8 cellular contexts compared by ENCODE assay signal in the genomic region with DNA sequence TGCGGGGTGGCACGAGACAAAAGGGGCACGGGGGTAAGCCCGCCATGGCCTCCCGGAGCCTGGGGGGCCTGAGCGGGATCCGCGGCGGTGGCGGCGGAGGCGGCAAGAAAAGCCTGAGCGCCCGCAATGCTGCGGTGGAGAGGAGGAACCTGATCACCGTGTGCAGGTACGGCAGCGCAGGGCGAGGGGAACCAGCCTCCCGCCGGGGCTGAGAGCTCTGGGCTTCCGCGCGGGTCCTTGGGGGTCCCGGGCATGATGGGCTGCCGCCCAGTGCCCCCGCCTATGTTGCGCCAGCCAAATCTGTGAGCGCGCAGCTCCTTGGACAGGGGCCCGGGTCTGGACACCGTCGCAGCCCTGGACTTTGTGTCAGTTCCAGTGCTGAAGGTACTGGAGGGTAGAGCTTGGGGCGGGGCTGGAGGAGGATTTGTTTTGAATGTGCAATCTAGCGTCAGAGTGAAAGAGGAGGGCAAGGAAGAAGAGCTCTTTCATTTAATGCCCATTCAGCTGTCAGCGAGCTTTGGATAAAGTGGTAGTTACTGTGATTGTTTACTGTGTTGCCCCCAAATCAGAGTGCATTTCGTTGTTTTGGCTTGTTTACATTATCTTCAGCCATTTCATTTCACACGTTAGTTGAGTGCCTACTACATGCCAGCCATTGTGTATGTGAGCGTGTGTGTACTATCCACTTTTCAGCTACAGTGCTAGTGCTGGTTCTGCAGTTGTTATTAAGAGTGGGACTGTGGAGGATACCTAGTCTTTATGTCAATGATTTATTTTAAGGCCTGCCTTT. TPM values are rescaled to one million over a fixed set of nuclear protein-coding genes. Genes with fewer than 3 reads are reported as not detected.
DNase-seq lines count a peak whose midpoint lies in the region; ATAC-seq, FAIRE-seq and TF ChIP-seq lines count a peak whose summit lies in the region.

No MANE protein-coding gene starts in this region.

- intact Hi-C loops in GM12878 (cut with micrococcal nuclease; ENCODE audit: unreplicated experiment): loop anchor here (10.0 kb wide), 1 partner anchor 314 kb away; no protein-coding TSS in a partner anchor

- no peaks in the 10 kb centered on the region for H3K9me2 ChIP-seq in Karpas-422 (replicated peaks; ENCODE audit: insufficient read depth, low read length)

- no peaks in the 10 kb centered on the region for H4K20me1 ChIP-seq in GM12878 (ENCODE audit: control insufficient read depth, insufficient read depth)
- H4K20me1 ChIP-seq in Karpas-422 (ENCODE audit: insufficient read depth, low read depth, low read length): no peaks in the 10 kb centered on the region

- peaks cover 32% of the 10 kb centered on the region for H3K27me3 ChIP-seq in ACC112 (ENCODE audit: insufficient read depth, low read length)
- H3K27me3 ChIP-seq in H7 (ENCODE audit: control insufficient read depth, insufficient read depth, low read length): peaks cover 28% of the 10 kb centered on the region
- no peaks in the 10 kb centered on the region for H3K27me3 ChIP-seq in GM12878 (replicated peaks in 1 of 2; ENCODE audit: control insufficient read depth in 2 of 2, insufficient read depth in 2 of 2, low read length in 1 of 2)
- peaks cover 7% of the 10 kb centered on the region; the same call in 1 of the 2 replicates for H3K27me3 ChIP-seq in iPS DF 6.9 (ENCODE audit: control insufficient read depth, insufficient read depth, low read length)
- H3K27me3 ChIP-seq in rectal smooth muscle tissue (ENCODE audit: control insufficient read depth, insufficient read depth, low read length): no peaks in the 10 kb centered on the region
- H3K27me3 ChIP-seq in Karpas-422 (ENCODE audit: low read length): no peaks in the 10 kb centered on the region

- no peak for FAIRE-seq in GM12878 (lab: Jason Lieb, UNC)

- RAD21 ChIA-PET in GM12878 (lab: Charles Lee; ENCODE audit: unreplicated experiment): interaction anchor here (0.8 to 0.9 kb wide), 2 partner anchors 29 to 123 kb away, joined by 3 to 4 read pairs; no protein-coding TSS in a partner anchor

- H2AFZ ChIP-seq in ACC112 (ENCODE audit: low read length, unreplicated experiment) (peak overlapping the region; percentile 89), GM12878 (ENCODE audit: control insufficient read depth, low read depth, low read length) (peak overlapping the region; percentile 84), Karpas-422 (ENCODE audit: low read length) (no peak overlapping the region)

- TF ChIP-seq POLR2A in GM12878 (IDR thresholded peaks at IDR 0.05; ENCODE audit: low read depth, low read length): no peak

- peak overlapping the region; percentile 87 for H3K4me3 ChIP-seq in ACC112 (ENCODE audit: low read depth, low read length)
- peak overlapping the region; percentile 68 for H3K4me3 ChIP-seq in H7 (ENCODE audit: insufficient read depth, low read depth, low read length)
- H3K4me3 ChIP-seq in SK-N-MC: peak overlapping the region; percentile 80
- H3K4me3 ChIP-seq in GM12878: peak overlapping the region; percentile 69
- peak overlapping the region; percentile 94; the same call in 1 of the 2 replicates for H3K4me3 ChIP-seq in iPS DF 6.9 (ENCODE audit: low read length)
- peak overlapping the region; percentile 69 for H3K4me3 ChIP-seq in rectal smooth muscle tissue (ENCODE audit: low read length)
- no peak overlapping the region for H3K4me3 ChIP-seq in Karpas-422 (ENCODE audit: low read length)

- H3K9ac ChIP-seq in SK-N-MC (ENCODE audit: insufficient read length): no peak overlapping the region
- H3K9ac ChIP-seq in GM12878 (ENCODE audit: control insufficient read depth, insufficient read depth, low read length): no peak overlapping the region
- H3K9ac ChIP-seq in rectal smooth muscle tissue (ENCODE audit: low read length): no peak overlapping the region
- H3K9ac ChIP-seq in Karpas-422 (ENCODE audit: low read length): no peak overlapping the region

- POLR2A ChIA-PET in GM12878 (lab: Charles Lee): interaction anchor here (0.6 kb wide), 1 partner anchor 57 kb away, joined by 4 read pairs; no protein-coding TSS in a partner anchor

- DNase-seq in H7: peak; percentile 65
- no peak for DNase-seq in SK-N-MC (ENCODE audit: low read depth, low spot score)
- DNase-seq in GM12878 (ENCODE audit: low read depth, low spot score): no peak
- no peak for DNase-seq in iPS DF 6.9 (ENCODE audit: low read depth, low spot score)
- DNase-seq in GF-D8 (lab: John Stamatoyannopoulos, UW): no peak
- no peak for DNase-seq in Karpas-422

- no peak for TF ChIP-seq CTCF in GM12878 (IDR thresholded peaks at IDR 0.05 in 2 of 3, conservative IDR thresholded peaks at IDR 0.05 in 1 of 3; ENCODE audit: control insufficient read depth in 2 of 3, extremely low read depth in 1 of 3, insufficient read depth in 1 of 3, low read depth in 3 of 3, low read length in 3 of 3)

- H3K36me3 ChIP-seq in ACC112 (ENCODE audit: insufficient read depth, low read length) (no peaks in the 10 kb centered on the region), H7 (replicated peaks; ENCODE audit: control insufficient read depth, insufficient read depth, low read length) (no peaks in the 10 kb centered on the region), SK-N-MC (ENCODE audit: insufficient read depth, low read length) (no peaks in the 10 kb centered on the region), GM12878 (ENCODE audit: control insufficient read depth in 2 of 2, insufficient read depth in 2 of 2, low read length in 1 of 2) (no peaks in the 10 kb centered on the region), iPS DF 6.9 (ENCODE audit: control insufficient read depth, insufficient read depth, low read length) (no peaks in the 10 kb centered on the region), rectal smooth muscle tissue (ENCODE audit: control insufficient read depth, insufficient read depth, low read length) (no peaks in the 10 kb centered on the region), Karpas-422 (ENCODE audit: insufficient read depth, low read length) (no peaks in the 10 kb centered on the region)

- CTCF ChIA-PET in GM12878 (lab: Yijun Ruan, JAX): interaction anchor here (0.8 to 1.4 kb wide), 4 partner anchors 29 to 581 kb away, joined by 3 to 6 read pairs (median 4); no protein-coding TSS in a partner anchor

- BruUV-seq in GM12878 (replicated peaks; lab: Mats Ljungman, UMichigan): no TSS peak

- TF ChIP-seq EP300 in GM12878 (IDR thresholded peaks at IDR 0.05; ENCODE audit: borderline replicate concordance in 1 of 2, control insufficient read depth in 1 of 2, low read depth in 2 of 2, low read length in 2 of 2): no peak

- H3K9me3 ChIP-seq in SK-N-MC (ENCODE audit: low read depth, low read length): no peaks in the 10 kb centered on the region
- H3K9me3 ChIP-seq in GM12878 (replicated peaks; ENCODE audit: control insufficient read depth, insufficient read depth, low read length): no peaks in the 10 kb centered on the region
- no peaks in the 10 kb centered on the region for H3K9me3 ChIP-seq in iPS DF 6.9 (ENCODE audit: control insufficient read depth, insufficient read depth, low read length)
- no peaks in the 10 kb centered on the region for H3K9me3 ChIP-seq in Karpas-422 (ENCODE audit: low read length)

- TF ChIP-seq RAD21 in GM12878 (IDR thresholded peaks at IDR 0.05; ENCODE audit: insufficient read depth, low read depth, low read length): no peak

- SMC1A ChIA-PET in GM12878 (lab: Charles Lee; ENCODE audit: uncharacterized antibody, unreplicated experiment): interaction anchor here (0.8 to 2.2 kb wide), 4 partner anchors 11 to 123 kb away, joined by 3 to 7 read pairs (median 4); a partner anchor contains a TSS

- H3K79me2 ChIP-seq in ACC112 (ENCODE audit: control insufficient read depth, insufficient read depth, low read length, unreplicated experiment) (no peaks in the 10 kb centered on the region), GM12878 (ENCODE audit: control insufficient read depth, insufficient read depth, low read length) (no peaks in the 10 kb centered on the region), Karpas-422 (ENCODE audit: low read length) (no peaks in the 10 kb centered on the region)

- H3K27ac ChIP-seq in ACC112 (ENCODE audit: low read depth, low read length) (no peak overlapping the region), SK-N-MC (no peak overlapping the region), GM12878 (ENCODE audit: control insufficient read depth, insufficient read depth) (no peak overlapping the region), iPS DF 6.9 (ENCODE audit: low read length) (no peak overlapping the region), rectal smooth muscle tissue (ENCODE audit: low read depth, low read length) (no peak overlapping the region), Karpas-422 (ENCODE audit: low read length) (no peak overlapping the region)

- 12% methylated on average over 23 of the region's 39 CpGs for WGBS in GM12878 (ENCODE audit: insufficient coverage, insufficient replicate concordance, low lambda C conversion rate, missing lambda C conversion rate)
- no CpG with 5 or more reads among the region's 39 CpGs for WGBS in iPS DF 6.9 (ENCODE audit: insufficient coverage, insufficient read length)

- in situ Hi-C loops in GM12878 (cut with MboI): no loop called here

- no peaks in the 10 kb centered on the region for H3K4me1 ChIP-seq in ACC112 (ENCODE audit: control insufficient read depth, insufficient read depth, low read length, unreplicated experiment)
- H3K4me1 ChIP-seq in GM12878 (ENCODE audit: control insufficient read depth, insufficient read depth, low read length): peaks cover 10% of the 10 kb centered on the region; the same call in 1 of the 2 replicates
- no peaks in the 10 kb centered on the region; the same call in 1 of the 2 replicates for H3K4me1 ChIP-seq in iPS DF 6.9 (ENCODE audit: control insufficient read depth, insufficient read depth, low read length)
- no peaks in the 10 kb centered on the region for H3K4me1 ChIP-seq in rectal smooth muscle tissue (ENCODE audit: control insufficient read depth, insufficient read depth, low read length)
- H3K4me1 ChIP-seq in Karpas-422 (ENCODE audit: low read length): no peaks in the 10 kb centered on the region

- peak; percentile 43 for ATAC-seq in GM12878

- H3K4me2 ChIP-seq in GM12878 (ENCODE audit: control insufficient read depth, insufficient read depth) (peak overlapping the region; percentile 98), Karpas-422 (ENCODE audit: low read depth, low read length, poor library complexity, severe bottlenecking) (no peak overlapping the region)

RNA-seq across cellular contexts. Expression of a gene that starts 0.8 kb away (rescaled TPM):
- total RNA-seq in H7 (2014; rRNA removed; shearing (Covaris generic)): 0.18 and 0.35 TPM in 2 replicates
- 0.15 and 1.0 TPM in 2 replicates for total RNA-seq in GM12878 (2013; cell fraction: nucleolus; rRNA removed)
- 0.23 TPM in 1 of 2 replicates, not detected in the other for total RNA-seq in GM12878 (2014; rRNA removed)
- 0.04 TPM in 1 of 2 replicates, not detected in the other for total RNA-seq in GM12878 (2014; rRNA removed; fragmentation: Illumina TruSeq; extraction: Trizol)
- total RNA-seq in GM12878 (2021): not detected in 2 replicates
- polyA plus RNA-seq in GM12878 (2011; ENCODE audit: low read depth): 0.13 TPM
- 0.12 TPM in 2 replicates for polyA plus RNA-seq in GM12878 (2011; rRNA removed)
- polyA plus RNA-seq in GM12878 (2011; cell fraction: cytosol; rRNA removed): 0.01 and 0.05 TPM in 2 replicates
- 0.04 and 0.07 TPM in 2 replicates for polyA plus RNA-seq in GM12878 (2011; cell fraction: nucleus; rRNA removed)
- 0.11 and 0.27 TPM in 2 replicates for polyA plus RNA-seq in GM12878 (2012)
- polyA plus RNA-seq in GM12878 (2014; fragmentation: Illumina TruSeq; extraction: Trizol): 0.19 and 0.25 TPM in 2 replicates
- polyA plus RNA-seq in GM12878 (2014; fragmentation: Nextera tagmentation; extraction: Ambion mirVana): under 1 TPM; 0.07 to 0.31 TPM
- polyA plus RNA-seq in GM12878 (2014; rRNA removed): 0.08 TPM in 1 of 2 replicates, not detected in the other
- polyA plus RNA-seq in GM12878 (2016; fragmentation: Nextera tagmentation; extraction: Ambion mirVana): under 1 TPM; 0.11 to 0.21 TPM
- polyA minus RNA-seq in GM12878 (2011; rRNA and poly(A)+ RNA removed): 0.10 and 0.37 TPM in 2 replicates
- not detected in 2 replicates for polyA minus RNA-seq in GM12878 (2011; cell fraction: cytosol; rRNA and poly(A)+ RNA removed)
- polyA minus RNA-seq in GM12878 (2011; cell fraction: nucleus; rRNA and poly(A)+ RNA removed): 0.12 and 0.19 TPM in 2 replicates
- not detected in 2 replicates for total RNA-seq in Karpas-422 (2014; rRNA removed; shearing (Covaris generic); ENCODE audit: low replicate concordance)

RNA-seq across cellular contexts. Expression of a gene that starts 28.3 kb away (rescaled TPM):
- total RNA-seq in H7 (2014; rRNA removed; shearing (Covaris generic)): not detected in 2 replicates
- total RNA-seq in GM12878 (2013; cell fraction: nucleolus; rRNA removed): 18.7 and 21.3 TPM in 2 replicates
- total RNA-seq in GM12878 (2014; rRNA removed): 1.3 and 2.3 TPM in 2 replicates
- 1.7 and 2.1 TPM in 2 replicates for total RNA-seq in GM12878 (2014; rRNA removed; fragmentation: Illumina TruSeq; extraction: Trizol)
- 2.5 and 2.6 TPM in 2 replicates for total RNA-seq in GM12878 (2021)
- polyA plus RNA-seq in GM12878 (2011; ENCODE audit: low read depth): 1.5 TPM
- 12.2 and 13.9 TPM in 2 replicates for polyA plus RNA-seq in GM12878 (2011; rRNA removed)
- polyA plus RNA-seq in GM12878 (2011; cell fraction: cytosol; rRNA removed): 10.9 and 13.6 TPM in 2 replicates
- 20.7 and 22.5 TPM in 2 replicates for polyA plus RNA-seq in GM12878 (2011; cell fraction: nucleus; rRNA removed)
- polyA plus RNA-seq in GM12878 (2012): 0.53 and 0.60 TPM in 2 replicates
- polyA plus RNA-seq in GM12878 (2014; fragmentation: Illumina TruSeq; extraction: Trizol): 1.6 and 2.1 TPM in 2 replicates
- polyA plus RNA-seq in GM12878 (2014; fragmentation: Nextera tagmentation; extraction: Ambion mirVana): 1 to 10 TPM in 1 of 2 experiments, under 1 TPM in 1; 0.40 to 1.1 TPM
- 2.1 and 2.2 TPM in 2 replicates for polyA plus RNA-seq in GM12878 (2014; rRNA removed)
- polyA plus RNA-seq in GM12878 (2016; fragmentation: Nextera tagmentation; extraction: Ambion mirVana): 1 to 10 TPM; 1.6 to 1.7 TPM
- polyA minus RNA-seq in GM12878 (2011; rRNA and poly(A)+ RNA removed): 21.0 and 23.6 TPM in 2 replicates
- 5.8 and 7.8 TPM in 2 replicates for polyA minus RNA-seq in GM12878 (2011; cell fraction: cytosol; rRNA and poly(A)+ RNA removed)
- 8.7 and 10.6 TPM in 2 replicates for polyA minus RNA-seq in GM12878 (2011; cell fraction: nucleus; rRNA and poly(A)+ RNA removed)
- total RNA-seq in Karpas-422 (2014; rRNA removed; shearing (Covaris generic); ENCODE audit: low replicate concordance): not detected in 2 replicates
